1 cellular context compared by ENCODE assay signal in the genomic region with DNA sequence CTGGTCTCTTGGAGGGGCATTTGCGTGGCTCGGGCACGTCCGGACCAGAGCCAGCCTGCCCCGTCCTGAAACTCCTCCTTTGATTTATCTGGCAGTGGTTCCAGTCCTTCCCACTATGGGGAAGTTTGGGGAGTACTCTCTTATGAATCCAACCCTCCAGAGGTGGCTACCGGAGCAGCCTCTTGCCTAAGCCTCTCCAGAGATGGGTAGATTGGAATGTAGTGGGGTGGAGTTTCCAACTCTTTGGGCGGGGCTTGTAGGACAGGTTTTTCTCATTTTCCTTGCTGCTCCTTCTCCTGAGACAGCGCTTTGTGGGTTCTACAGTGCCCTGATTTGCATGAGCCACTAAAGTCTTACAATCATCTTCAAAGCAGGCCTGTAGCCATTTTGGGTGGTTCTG.
TF ChIP-seq lines count a peak whose summit lies in the region.

No MANE protein-coding gene starts in this region.

TF ChIP-seq in HepG2, 621 proteins besides CTCF, POLR2A, EP300 and RAD21:
- TF ChIP-seq ZBTB7B (CRISPR knock-in tag; IDR thresholded peaks at IDR 0.05), result no peak
- no peak for TF ChIP-seq SRSF4 (IDR thresholded peaks at IDR 0.05; ENCODE audit: low read depth, low read length, poor library complexity, severe bottlenecking)
- TF ChIP-seq ZFX (CRISPR knock-in tag; IDR thresholded peaks at IDR 0.05; ENCODE audit: low read depth), result no peak
- no peak for TF ChIP-seq JDP2 (CRISPR knock-in tag; IDR thresholded peaks at IDR 0.05; ENCODE audit: borderline replicate concordance)
- no peak for TF ChIP-seq ZBTB42 (CRISPR knock-in tag; IDR thresholded peaks at IDR 0.05)
- TF ChIP-seq NR3C1 (CRISPR knock-in tag; IDR thresholded peaks at IDR 0.05), result no peak
- TF ChIP-seq RNF219 (CRISPR knock-in tag; IDR thresholded peaks at IDR 0.05), result no peak
- no peak for TF ChIP-seq REPIN1 (CRISPR knock-in tag; IDR thresholded peaks at IDR 0.05; ENCODE audit: borderline replicate concordance, low read depth)
TF ChIP-seq in HepG2: peak in this region for 0.
